In genomic region chr18:34083910-34084309, GRCh38 we compare ENCODE assay signal across 1 cellular context.
TF ChIP-seq lines count a peak whose summit lies in the region.

No MANE protein-coding gene starts in this region.

TF ChIP-seq in H1, 55 proteins besides CTCF, POLR2A, EP300 and RAD21:
- TF ChIP-seq SIX5 (IDR thresholded peaks at IDR 0.05; ENCODE audit: low read depth, low read length) (no peak), TCF12 (IDR thresholded peaks at IDR 0.05; ENCODE audit: low read depth, low read length) (no peak), TBP (IDR thresholded peaks at IDR 0.05; ENCODE audit: low read depth, low read length) (no peak), SP4 (IDR thresholded peaks at IDR 0.05; ENCODE audit: low read length) (no peak)
- TF ChIP-seq, protein P1, sequence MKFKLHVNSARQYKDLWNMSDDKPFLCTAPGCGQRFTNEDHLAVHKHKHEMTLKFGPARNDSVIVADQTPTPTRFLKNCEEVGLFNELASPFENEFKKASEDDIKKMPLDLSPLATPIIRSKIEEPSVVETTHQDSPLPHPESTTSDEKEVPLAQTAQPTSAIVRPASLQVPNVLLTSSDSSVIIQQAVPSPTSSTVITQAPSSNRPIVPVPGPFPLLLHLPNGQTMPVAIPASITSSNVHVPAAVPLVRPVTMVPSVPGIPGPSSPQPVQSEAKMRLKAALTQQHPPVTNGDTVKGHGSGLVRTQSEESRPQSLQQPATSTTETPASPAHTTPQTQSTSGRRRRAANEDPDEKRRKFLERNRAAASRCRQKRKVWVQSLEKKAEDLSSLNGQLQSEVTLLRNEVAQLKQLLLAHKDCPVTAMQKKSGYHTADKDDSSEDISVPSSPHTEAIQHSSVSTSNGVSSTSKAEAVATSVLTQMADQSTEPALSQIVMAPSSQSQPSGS (IDR thresholded peaks at IDR 0.05; ENCODE audit: low read length) = no peak
